23 cellular contexts compared by ENCODE assay signal in the genomic region with DNA sequence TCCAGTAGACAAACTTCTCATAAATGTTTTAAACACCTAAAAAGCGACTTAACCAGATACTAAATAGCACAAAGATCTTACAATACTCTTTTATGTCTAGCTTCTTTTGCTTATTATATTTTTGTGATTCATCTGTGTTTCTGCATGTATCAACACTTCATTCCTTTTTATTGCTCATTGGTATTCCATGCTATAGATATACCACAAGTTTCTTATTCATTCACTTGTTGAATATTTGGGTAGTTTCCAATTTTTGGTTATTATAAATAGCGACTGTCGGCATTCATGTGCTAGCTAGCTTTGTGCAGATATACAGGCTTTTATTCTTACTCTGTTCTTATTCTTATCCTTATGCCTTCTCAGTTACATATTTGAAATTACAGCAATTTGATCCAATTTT.
"Had no signal": no experiment of that assay in that cellular context is flagged by ENCODE, and none has a peak within 500 bp of the region (broad histone marks: within the 10 kb centered on the region; RNA-seq: fewer than 3 reads in every experiment).

No MANE protein-coding gene starts in this region.

- FAIRE-seq: endothelial cell of umbilical vein, small intestine had no signal

- H3K4me3 ChIP-seq: esophagus squamous epithelium, lower lobe of right lung, right lobe of liver, stomach, suprapubic skin, tibial nerve had no signal

- DNase-seq: activated CD4-positive, alpha-beta memory T cell treated with anti-CD3 and anti-CD28 coated beads for 36 hours; activated CD4-positive, alpha-beta T cell treated with anti-CD3 and anti-CD28 coated beads for 48 hours; activated effector memory CD4-positive, alpha-beta T cell treated with anti-CD3 and anti-CD28 coated beads, Interleukin-2, amount 50 U/mL, for 16 hours; activated naive CD4-positive, alpha-beta T cell treated with anti-CD3 and anti-CD28 coated beads, Interleukin-2, amount 50 U/mL, for 16 hours; activated naive CD8-positive, alpha-beta T cell treated with anti-CD3 and anti-CD28 coated beads, Interleukin-2, amount 50 U/mL, for 24 hours; activated T-cell treated with anti-CD3 and anti-CD28 coated beads, Interleukin-2, amount 50 U/mL, for 48 hours; anterior cingulate cortex; central memory CD4-positive, alpha-beta T cell; dermis blood vessel endothelial cell; effector memory CD8-positive, alpha-beta T cell; esophagus squamous epithelium; lower lobe of right lung; naive B cell; occipital lobe; right lobe of liver; small intestine; stimulated activated CD4-positive, alpha-beta T cell treated with anti-CD3 and anti-CD28 coated beads, Interleukin-2, amount 100 ng/mL, for 24 hours; stomach had no signal

- H3K27me3 ChIP-seq: esophagus squamous epithelium, right lobe of liver, stomach, suprapubic skin, tibial nerve had no signal

- H3K36me3 ChIP-seq: esophagus squamous epithelium, lower lobe of right lung, right lobe of liver, stomach, suprapubic skin, tibial nerve had no signal

- ATAC-seq: activated naive CD8-positive, alpha-beta T cell treated with anti-CD3 and anti-CD28 coated beads, Interleukin-2, amount 50 U/mL, for 24 hours; effector memory CD8-positive, alpha-beta T cell; left lobe of liver; lower lobe of right lung; right lobe of liver; stimulated activated effector memory CD8-positive, alpha-beta T cell treated with anti-CD3 and anti-CD28 coated beads, Interleukin-12 subunit alpha, Interleukin-12 subunit beta, amount 100 ng/mL, for 72 hours had no signal
